Comparison of ENCODE assay signal across 11 cellular contexts in genomic region chr5:181161534-181162175, GRCh38. TPM values are rescaled to one million over a fixed set of nuclear protein-coding genes. Genes with fewer than 3 reads are reported as not detected.
DNase-seq lines count a peak whose midpoint lies in the region; ATAC-seq and TF ChIP-seq lines count a peak whose summit lies in the region.
"Had no signal": no experiment of that assay in that cellular context is flagged by ENCODE, and none has a peak within 500 bp of the region (broad histone marks: within the 10 kb centered on the region; RNA-seq: fewer than 3 reads in every experiment).

No MANE protein-coding gene starts in this region.

- POLR2A ChIA-PET in CD4-positive, alpha-beta T cell (lab: Charles Lee): interaction anchor here (0.8 to 1.4 kb wide), 3 partner anchors 27 to 45 kb away, joined by 3 to 5 read pairs (median 4); no protein-coding TSS in a partner anchor
- POLR2A ChIA-PET in naive thymus-derived CD4-positive, alpha-beta T cell (lab: Charles Lee): interaction anchor here (1.0 to 2.5 kb wide), 2 partner anchors 11 to 100 kb away, joined by 3 to 6 read pairs; no protein-coding TSS in a partner anchor

- peak overlapping the region; percentile 83 for H3K4me3 Mint-ChIP-seq in CD4-positive, alpha-beta T cell
- peak overlapping the region; percentile 63 to 84 (median 81) for H3K4me3 Mint-ChIP-seq in brain
- peak overlapping the region in 9 of 10 donors; percentile 68 to 83 (median 78) for H3K4me3 Mint-ChIP-seq in naive thymus-derived CD4-positive, alpha-beta T cell

- peaks cover 12% of the 10 kb centered on the region for H3K36me3 Mint-ChIP-seq in CD4-positive, alpha-beta T cell (ENCODE audit: low read depth)
- H3K36me3 Mint-ChIP-seq in brain: no peaks in the 10 kb centered on the region
- peaks cover 0 to 5% (median 0%) of the 10 kb centered on the region in 5 donors for H3K36me3 Mint-ChIP-seq in naive thymus-derived CD4-positive, alpha-beta T cell

- no peaks in the 10 kb centered on the region for H3K9me3 ChIP-seq in CD4-positive, alpha-beta T cell (ENCODE audit: control insufficient read depth, low read length)
- H3K9me3 ChIP-seq in HUES6 (ENCODE audit: control insufficient read depth, insufficient read depth, low read depth, low read length): no peaks in the 10 kb centered on the region
- no peaks in the 10 kb centered on the region for H3K9me3 ChIP-seq in naive thymus-derived CD4-positive, alpha-beta T cell (ENCODE audit: control insufficient read depth in 2 of 3, low read length in 3 of 3)

- H3K4me1 ChIP-seq in HUES6 (ENCODE audit: control insufficient read depth, insufficient read depth, low read length): peaks cover 12% of the 10 kb centered on the region
- H3K4me1 ChIP-seq in naive thymus-derived CD4-positive, alpha-beta T cell (ENCODE audit: control insufficient read depth in 2 of 2, insufficient read depth in 2 of 2, low read length in 2 of 2): peaks cover 15 to 19% of the 10 kb centered on the region in 2 donors

- no peaks in the 10 kb centered on the region for H3K36me3 ChIP-seq in HUES6 (ENCODE audit: control insufficient read depth, insufficient read depth, low read length)
- H3K36me3 ChIP-seq in naive thymus-derived CD4-positive, alpha-beta T cell (ENCODE audit: control insufficient read depth in 2 of 3, insufficient read depth in 3 of 3, low read length in 3 of 3): no peaks in the 10 kb centered on the region

- peak overlapping the region; percentile 61 for H3K27ac ChIP-seq in CD4-positive, alpha-beta T cell (ENCODE audit: low read depth, low read length)
- H3K27ac ChIP-seq in HUES6 (ENCODE audit: low read depth, low read length): no peak overlapping the region; the same call in 1 of the 2 replicates
- H3K27ac ChIP-seq in naive thymus-derived CD4-positive, alpha-beta T cell (ENCODE audit: low read depth, low read length): peak overlapping the region; percentile 84

- peaks cover 32% of the 10 kb centered on the region for H3K27me3 Mint-ChIP-seq in CD4-positive, alpha-beta T cell
- peaks cover 43% of the 10 kb centered on the region for H3K27me3 Mint-ChIP-seq in brain
- peaks cover under 1 to 36% (median 31%) of the 10 kb centered on the region in 5 donors for H3K27me3 Mint-ChIP-seq in naive thymus-derived CD4-positive, alpha-beta T cell

- CTCF ChIA-PET in CD4-positive, alpha-beta T cell (lab: Charles Lee): no interaction called here
- CTCF ChIA-PET in naive thymus-derived CD4-positive, alpha-beta T cell (lab: Charles Lee): no interaction called here

- peak overlapping the region; percentile 90 for H3K27ac Mint-ChIP-seq in CD4-positive, alpha-beta T cell
- H3K27ac Mint-ChIP-seq in brain: peak overlapping the region in 4 of 5 experiments; percentile 57 to 98 (median 96)
- H3K27ac Mint-ChIP-seq in naive thymus-derived CD4-positive, alpha-beta T cell: peak overlapping the region in 8 of 9 donors; percentile 47 to 99 (median 96)
- H3K27ac Mint-ChIP-seq: progenitor cell of endocrine pancreas had no signal

- no peak for ATAC-seq in CD4-positive, alpha-beta T cell (ENCODE audit: poor library complexity)
- ATAC-seq in naive thymus-derived CD4-positive, alpha-beta T cell: no peak
- ATAC-seq in HG02623 (IDR thresholded peaks at IDR 0.05; ENCODE audit: unreplicated experiment): no peak
- ATAC-seq in GM18511 (IDR thresholded peaks at IDR 0.05; ENCODE audit: unreplicated experiment): no peak

- TF ChIP-seq CTCF in CD4-positive, alpha-beta T cell (IDR thresholded peaks at IDR 0.05): no peak
- TF ChIP-seq CTCF in brain (conservative IDR thresholded peaks at IDR 0.05): no peak

- peak overlapping the region; percentile 32; the same call in 1 of the 2 replicates for H3K4me3 ChIP-seq in HUES6 (ENCODE audit: low read depth, low read length)
- peak overlapping the region; percentile 62 for H3K4me3 ChIP-seq in naive thymus-derived CD4-positive, alpha-beta T cell (ENCODE audit: low read length)

- peak overlapping the region; percentile 12 for H3K9ac ChIP-seq in HUES6 (ENCODE audit: low read length)

- peaks cover 5% of the 10 kb centered on the region for H3K27me3 ChIP-seq in CD4-positive, alpha-beta T cell (ENCODE audit: control insufficient read depth, insufficient read depth, low read length)
- H3K27me3 ChIP-seq in HUES6 (ENCODE audit: control insufficient read depth, insufficient read depth, low read length): peaks cover 19% of the 10 kb centered on the region
- H3K27me3 ChIP-seq in naive thymus-derived CD4-positive, alpha-beta T cell (ENCODE audit: control insufficient read depth in 2 of 2, insufficient read depth in 2 of 2, low read length in 2 of 2): no peaks in the 10 kb centered on the region

- DNase-seq in CD4-positive, alpha-beta T cell: peak in 1 of 10 experiments; percentile 29
- DNase-seq in naive thymus-derived CD4-positive, alpha-beta T cell: no peak
- DNase-seq in cardiac septum (ENCODE audit: low spot score) (no peak), Ammon's horn (ENCODE audit: low spot score) (no peak)

- no peaks in the 10 kb centered on the region for H3K9me3 Mint-ChIP-seq in CD4-positive, alpha-beta T cell
- H3K9me3 Mint-ChIP-seq in brain: peaks cover 3 to 14% (median 8%) of the 10 kb centered on the region in 5 experiments
- peaks cover 0 to 6% (median 0%) of the 10 kb centered on the region in 11 donors for H3K9me3 Mint-ChIP-seq in naive thymus-derived CD4-positive, alpha-beta T cell

- intact Hi-C loops in CD4-positive, alpha-beta T cell (cut with DNase I, micrococcal nuclease): loop anchor here in 1 of 2 experiments (10.0 kb wide), 2 partner anchors 53 to 357 kb away; partner anchors contain the start of gene MGAT1
- intact Hi-C loops in naive thymus-derived CD4-positive, alpha-beta T cell (cut with micrococcal nuclease): loop anchor here in 1 of 2 donors (2.0 kb wide), 3 partner anchors 27 to 359 kb away; partner anchors contain the start of gene MGAT1
- intact Hi-C loops in cardiac septum (cut with DNase I): no loop called here

- H3K4me1 Mint-ChIP-seq in CD4-positive, alpha-beta T cell (ENCODE audit: low read depth): peaks cover 38% of the 10 kb centered on the region
- H3K4me1 Mint-ChIP-seq in brain: peaks cover 14% of the 10 kb centered on the region
- H3K4me1 Mint-ChIP-seq in naive thymus-derived CD4-positive, alpha-beta T cell: peaks cover 13 to 47% (median 35%) of the 10 kb centered on the region in 7 donors

RNA-seq across cellular contexts. Expression of gene OR2V2, which starts 14.3 kb away (rescaled TPM):
- total RNA-seq in CD4-positive, alpha-beta T cell: not detected
- polyA plus RNA-seq in brain (ENCODE audit: insufficient read depth, low read depth, low replicate concordance): not detected
- total RNA-seq in naive thymus-derived CD4-positive, alpha-beta T cell: not detected
- not detected for polyA plus RNA-seq in naive thymus-derived CD4-positive, alpha-beta T cell
- not detected for total RNA-seq in cardiac septum
- total RNA-seq: LHCN-M2, progenitor cell of endocrine pancreas, RPMI7951 had no signal

RNA-seq across cellular contexts. Expression of gene OR2V1, which starts 30.7 kb away (rescaled TPM):
- not detected for total RNA-seq in CD4-positive, alpha-beta T cell
- polyA plus RNA-seq in brain (ENCODE audit: insufficient read depth, low read depth, low replicate concordance): not detected
- total RNA-seq in naive thymus-derived CD4-positive, alpha-beta T cell: not detected
- polyA plus RNA-seq in naive thymus-derived CD4-positive, alpha-beta T cell: not detected
- total RNA-seq in cardiac septum: not detected
- total RNA-seq: LHCN-M2, progenitor cell of endocrine pancreas, RPMI7951 had no signal

RNA-seq across cellular contexts. Expression of gene TRIM7, which starts 43.3 kb away (rescaled TPM):
- total RNA-seq in CD4-positive, alpha-beta T cell: 1 to 10 TPM; 3.4 to 3.8 TPM
- 0.22 TPM for polyA plus RNA-seq in brain (ENCODE audit: insufficient read depth, low read depth, low replicate concordance)
- 1 to 10 TPM; 1.1 to 6.1 (median 3.6) TPM for total RNA-seq in naive thymus-derived CD4-positive, alpha-beta T cell
- under 1 TPM in 1 of 2 donors, not detected in 1; 0.28 TPM for polyA plus RNA-seq in naive thymus-derived CD4-positive, alpha-beta T cell
- total RNA-seq in cardiac septum: 6.4 TPM
- total RNA-seq: progenitor cell of endocrine pancreas had no signal
